In genomic region chr1:112675728-112676381, GRCh38 we compare ENCODE assay signal across 8 cellular contexts. TPM values are rescaled to one million over a fixed set of nuclear protein-coding genes. Genes with fewer than 3 reads are reported as not detected.
DNase-seq lines count a peak whose midpoint lies in the region; ATAC-seq and TF ChIP-seq lines count a peak whose summit lies in the region.

No MANE protein-coding gene starts in this region.

- H3K9me3 ChIP-seq in gastroesophageal sphincter: no peaks in the 10 kb centered on the region

- TF ChIP-seq CTCF in GM12875 (IDR thresholded peaks at IDR 0.05; ENCODE audit: borderline replicate concordance, insufficient read depth, low read depth, low read length): no peak
- no peak for TF ChIP-seq CTCF in VCaP (conservative IDR thresholded peaks at IDR 0.05)
- no peak for TF ChIP-seq CTCF in gastroesophageal sphincter (IDR thresholded peaks at IDR 0.05)

- ATAC-seq in gastroesophageal sphincter: no peak

- DNase-seq in skeletal muscle cell (ENCODE audit: low read depth) (no peak), NCI-H2196 treated with DMSO at 0.1 percent for 48 hours (lab: John Stamatoyannopoulos, UW; ENCODE audit: unreplicated experiment) (no peak), Kasumi-1 (lab: John Stamatoyannopoulos, UW) (no peak), ureter (ENCODE audit: low spot score) (no peak), putamen (ENCODE audit: low spot score) (no peak)

- H3K27me3 ChIP-seq in gastroesophageal sphincter: no peaks in the 10 kb centered on the region

- H3K27ac ChIP-seq in VCaP (peak overlapping the region; percentile 92), gastroesophageal sphincter (peak overlapping the region; percentile 77 to 98 (median 94))

- H3K36me3 ChIP-seq in gastroesophageal sphincter: peaks cover 0 to 11% of the 10 kb centered on the region in 2 donors

- peaks cover 3 to 38% (median 9%) of the 10 kb centered on the region in 3 donors for H3K4me1 ChIP-seq in gastroesophageal sphincter

- no peak for TF ChIP-seq POLR2A in gastroesophageal sphincter (IDR thresholded peaks at IDR 0.05)

- H3K4me3 ChIP-seq in GM12875 (ENCODE audit: low read depth, low read length): peak overlapping the region; percentile 91
- H3K4me3 ChIP-seq in gastroesophageal sphincter: peak overlapping the region; percentile 94
- H3K4me3 ChIP-seq in skeletal muscle cell (ENCODE audit: low read depth, low read length): peak overlapping the region; percentile 74

- 31 to 46% methylated on average over 4 to 7 of the region's 7 CpGs for WGBS in gastroesophageal sphincter (ENCODE audit: low coverage in 1 of 2), 2 donors

- TF ChIP-seq EP300 in gastroesophageal sphincter (IDR thresholded peaks at IDR 0.05): no peak

RNA-seq across cellular contexts. Expression of gene MOV10, which starts 1.4 kb away (rescaled TPM):
- total RNA-seq in gastroesophageal sphincter (10 to 100 TPM; 13.4 to 25.3 (median 18.8) TPM), ureter (92.3 TPM)

RNA-seq across cellular contexts. Expression of gene RHOC, which starts 31.1 kb away (rescaled TPM):
- total RNA-seq in gastroesophageal sphincter (100 to 1,000 TPM; 183 to 354 (median 240) TPM), ureter (187 TPM)

RNA-seq across cellular contexts. Expression of gene PPM1J, which starts 39.3 kb away (rescaled TPM):
- total RNA-seq in gastroesophageal sphincter (1 to 10 TPM in 2 of 4 donors, under 1 TPM in 2; 0.35 to 2.8 (median 1.7) TPM), ureter (0.94 TPM)

RNA-seq across cellular contexts. Expression of gene CAPZA1, which starts 56.2 kb away (rescaled TPM):
- 10 to 100 TPM; 65.7 to 93.7 (median 84.1) TPM for total RNA-seq in gastroesophageal sphincter
- 146 TPM for total RNA-seq in ureter

RNA-seq across cellular contexts. Expression of gene ST7L, which starts 56.9 kb away (rescaled TPM):
- total RNA-seq in gastroesophageal sphincter (10 to 100 TPM; 18.2 to 34.1 (median 19.9) TPM), ureter (33.3 TPM)
